Comparison of ENCODE assay signal across 16 cellular contexts in the genomic region with DNA sequence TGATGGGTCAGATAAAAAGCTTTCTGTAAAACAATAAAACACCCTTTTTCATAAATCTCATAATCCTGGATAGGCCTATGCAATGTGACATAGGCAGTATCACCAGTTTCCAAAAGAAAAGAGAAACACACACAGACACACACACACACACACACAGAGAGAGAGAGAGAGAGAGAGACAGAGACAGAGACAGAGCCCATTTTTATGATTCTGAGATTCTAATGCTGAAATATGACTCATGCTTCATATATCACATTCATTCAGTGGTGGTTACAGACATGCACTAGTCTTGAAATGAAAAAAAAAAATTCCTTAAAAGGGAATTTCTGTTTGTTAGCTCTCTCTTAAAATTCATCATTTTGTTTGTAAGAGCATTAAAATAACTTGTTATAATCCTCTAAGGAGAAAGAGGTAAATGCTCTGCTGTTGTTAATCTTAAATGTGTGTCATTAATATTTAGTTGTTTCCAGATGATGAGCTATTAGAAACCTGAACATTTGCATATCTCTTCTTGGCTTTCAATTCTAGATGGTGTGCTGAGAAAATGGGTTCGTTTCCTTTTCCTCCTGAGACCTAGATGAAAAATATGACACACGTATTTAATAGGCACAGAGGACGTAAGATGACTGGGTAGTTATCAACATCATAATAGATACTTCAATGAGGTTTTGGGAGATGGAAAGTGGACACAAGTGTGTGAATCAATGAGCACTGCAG.
DNase-seq lines count a peak whose midpoint lies in the region; ATAC-seq and TF ChIP-seq lines count a peak whose summit lies in the region.
"Had no signal": no experiment of that assay in that cellular context is flagged by ENCODE, and none has a peak within 500 bp of the region (broad histone marks: within the 10 kb centered on the region; RNA-seq: fewer than 3 reads in every experiment).

No MANE protein-coding gene starts in this region.

- CTCF ChIA-PET in HEK293 (lab: Yijun Ruan, JAX), result no interaction called here

- intact Hi-C loops in right lobe of liver (cut with DNase I), result no loop called here

- no peaks in the 10 kb centered on the region for H3K27me3 ChIP-seq in right lobe of liver
- H3K27me3 ChIP-seq: heart left ventricle, upper lobe of right lung had no signal

- ATAC-seq in right lobe of liver, result no peak
- ATAC-seq: heart left ventricle, HepG2, upper lobe of right lung had no signal

- 53% methylated on average over 3 of the region's 3 CpGs for WGBS in right lobe of liver (ENCODE audit: insufficient coverage, low coverage, low lambda C conversion rate, missing lambda C conversion rate)

- H3K27ac ChIP-seq in HEK293 (ENCODE audit: extremely low read depth, low read depth, low read length) (no peak overlapping the region), right lobe of liver (no peak overlapping the region)
- H3K27ac ChIP-seq: heart left ventricle, left ventricle myocardium inferior, upper lobe of right lung had no signal

- H3K4me1 ChIP-seq in HEK293 (ENCODE audit: control insufficient read depth, insufficient read depth, low read length) (peaks cover 5% of the 10 kb centered on the region), right lobe of liver (peaks cover 0 to 6% (median 0%) of the 10 kb centered on the region in 4 donors)
- H3K4me1 ChIP-seq: heart left ventricle, left ventricle myocardium inferior, upper lobe of right lung had no signal

- H3K4me3 ChIP-seq in AG10803 (ENCODE audit: low read length) (no peak overlapping the region), HEK293 (ENCODE audit: low read depth, low read length) (no peak overlapping the region), fibroblast of pulmonary artery (replicated peaks; ENCODE audit: low read depth, low read length) (no peak overlapping the region), right lobe of liver (no peak overlapping the region)
- H3K4me3 ChIP-seq: heart left ventricle, left ventricle myocardium inferior, upper lobe of right lung had no signal

- TF ChIP-seq CTCF in AG10803 (conservative IDR thresholded peaks at IDR 0.05; ENCODE audit: low read length) (no peak), HEK293 (tag by site-specific recombination; IDR thresholded peaks at IDR 0.05) (no peak), fibroblast of pulmonary artery (IDR thresholded peaks at IDR 0.05; ENCODE audit: low read length, missing control alignments) (no peak), right lobe of liver (IDR thresholded peaks at IDR 0.05) (no peak)

- POLR2A ChIA-PET in HEK293 (lab: Yijun Ruan, JAX), result no interaction called here

- no peaks in the 10 kb centered on the region for H3K9me3 ChIP-seq in HEK293 (ENCODE audit: control insufficient read depth, insufficient read depth, low read depth, low read length)
- no peaks in the 10 kb centered on the region for H3K9me3 ChIP-seq in right lobe of liver
- H3K9me3 ChIP-seq: heart left ventricle, left ventricle myocardium inferior, upper lobe of right lung had no signal

- TF ChIP-seq POLR2A in right lobe of liver (IDR thresholded peaks at IDR 0.05), result no peak

- H3K36me3 ChIP-seq in HEK293 (ENCODE audit: control insufficient read depth in 2 of 2, insufficient read depth in 1 of 2, low read length in 2 of 2) (no peaks in the 10 kb centered on the region), right lobe of liver (no peaks in the 10 kb centered on the region)
- H3K36me3 ChIP-seq: heart left ventricle, left ventricle myocardium inferior, upper lobe of right lung had no signal

- DNase-seq in AG10803 (ENCODE audit: low read depth), result peak; percentile 56
- peak; percentile 5 for DNase-seq in RPMI7951 (ENCODE audit: low read depth)
- peak; percentile 57 for DNase-seq in fibroblast of pulmonary artery (ENCODE audit: low read depth)
- no peak for DNase-seq in HuH-7.5 (ENCODE audit: low spot score)
- DNase-seq in right lobe of liver, result no peak
- DNase-seq in stimulated activated CD4-positive, alpha-beta T cell treated with anti-CD3 and anti-CD28 coated beads, Interleukin-1b, Interleukin-23, amount 100 ng/mL, for 48 hours, result no peak
- no peak for DNase-seq in ecto neural progenitor cell (ENCODE audit: low spot score)
- DNase-seq: DND-41; heart left ventricle; left ventricle myocardium inferior; NCI-H69; SHP77 treated with DMSO at 0.1 percent for 48 hours; stimulated activated CD8-positive, alpha-beta memory T cell treated with anti-CD3 and anti-CD28 coated beads, Interleukin-4, amount 100 ng/mL, for 48 hours; upper lobe of right lung had no signal

TF ChIP-seq in HEK293, 187 proteins besides CTCF, POLR2A, EP300 and RAD21:
- TF ChIP-seq ZNF19 (tag by site-specific recombination; IDR thresholded peaks at IDR 0.05; ENCODE audit: low read depth), result no peak
- TF ChIP-seq, protein P1, sequence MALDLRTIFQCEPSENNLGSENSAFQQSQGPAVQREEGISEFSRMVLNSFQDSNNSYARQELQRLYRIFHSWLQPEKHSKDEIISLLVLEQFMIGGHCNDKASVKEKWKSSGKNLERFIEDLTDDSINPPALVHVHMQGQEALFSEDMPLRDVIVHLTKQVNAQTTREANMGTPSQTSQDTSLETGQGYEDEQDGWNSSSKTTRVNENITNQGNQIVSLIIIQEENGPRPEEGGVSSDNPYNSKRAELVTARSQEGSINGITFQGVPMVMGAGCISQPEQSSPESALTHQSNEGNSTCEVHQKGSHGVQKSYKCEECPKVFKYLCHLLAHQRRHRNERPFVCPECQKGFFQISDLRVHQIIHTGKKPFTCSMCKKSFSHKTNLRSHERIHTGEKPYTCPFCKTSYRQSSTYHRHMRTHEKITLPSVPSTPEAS (tag by site-specific recombination; IDR thresholded peaks at IDR 0.05), result 0 out of 2 replicates have a peak, but pooled peaks have one; percentile 20

Comparison
In these comparisons a context has a peak if more than half of its experiments do, and no peak if none do; other contexts are left out.
1. DNase-seq: peak in AG10803 (single experiment), RPMI7951 (single experiment) and fibroblast of pulmonary artery (single experiment); none in HuH-7.5 (single experiment), right lobe of liver (0 of 3), stimulated activated CD4-positive, alpha-beta T cell treated with anti-CD3 and anti-CD28 coated beads, Interleukin-1b, Interleukin-23, amount 100 ng/mL, for 48 hours (single experiment) and ecto neural progenitor cell (single experiment).